10 cellular contexts compared by ENCODE assay signal in the genomic region with DNA sequence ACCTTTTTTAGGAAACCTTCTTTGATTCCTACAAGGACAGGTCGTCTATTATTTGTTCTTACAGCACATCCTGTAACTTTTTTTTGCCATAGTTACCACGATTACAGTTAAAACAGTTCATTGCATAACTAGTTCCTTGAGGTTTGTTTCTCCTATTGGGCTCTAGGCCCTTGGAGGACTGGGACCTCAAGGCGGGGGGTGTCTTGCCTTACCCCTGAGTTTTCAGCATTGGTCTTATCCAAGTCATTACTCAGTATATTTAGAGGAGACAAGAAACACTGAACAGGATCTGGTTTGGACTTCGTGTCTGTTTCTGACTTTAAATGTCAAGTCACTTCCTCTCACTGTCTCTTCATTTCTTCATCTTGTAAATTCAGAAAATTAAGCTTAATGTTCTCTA.
"Had no signal": no experiment of that assay in that cellular context is flagged by ENCODE, and none has a peak within 500 bp of the region (broad histone marks: within the 10 kb centered on the region; RNA-seq: fewer than 3 reads in every experiment).

No MANE protein-coding gene starts in this region.

- H3K9me3 Mint-ChIP-seq: activated B cell treated with CpG ODN at 0.5 μM for 24 hours; activated T-cell treated with anti-CD3 and anti-CD28 coated beads, Interleukin-2, amount 50 U/mL, for 24 hours; naive thymus-derived CD8-positive, alpha-beta T cell had no signal

- DNase-seq: activated B cell treated with CpG ODN at 0.5 μM for 24 hours; activated CD4-positive, alpha-beta T cell treated with anti-CD3 and anti-CD28 coated beads, Interleukin-2, amount 50 U/mL, for 1 hour; activated CD8-positive, alpha-beta memory T cell treated with anti-CD3 and anti-CD28 coated beads, Interleukin-2, amount 10 ng/mL, durations not matched to agents 7 days and 5 days; activated effector memory CD4-positive, alpha-beta T cell treated with anti-CD3 and anti-CD28 coated beads, Interleukin-2, amount 50 U/mL, for 16 hours; activated T-cell treated with anti-CD3 and anti-CD28 coated beads, Interleukin-2, amount 50 U/mL, for 24 hours; effector CD8-positive, alpha-beta T cell; head of caudate nucleus; naive thymus-derived CD8-positive, alpha-beta T cell; T-helper 17 cell; thyroid gland had no signal

- H3K4me1 Mint-ChIP-seq: activated CD8-positive, alpha-beta memory T cell treated with anti-CD3 and anti-CD28 coated beads, Interleukin-2, amount 10 ng/mL, durations not matched to agents 7 days and 5 days had no signal

- H3K36me3 Mint-ChIP-seq: activated CD8-positive, alpha-beta memory T cell treated with anti-CD3 and anti-CD28 coated beads, Interleukin-2, amount 10 ng/mL, durations not matched to agents 7 days and 5 days had no signal

- H3K27ac Mint-ChIP-seq: activated B cell treated with CpG ODN at 0.5 μM for 24 hours; activated CD8-positive, alpha-beta memory T cell treated with anti-CD3 and anti-CD28 coated beads, Interleukin-2, amount 10 ng/mL, durations not matched to agents 7 days and 5 days; activated T-cell treated with anti-CD3 and anti-CD28 coated beads, Interleukin-2, amount 50 U/mL, for 24 hours; naive thymus-derived CD8-positive, alpha-beta T cell; T-helper 17 cell had no signal

- ATAC-seq: activated CD8-positive, alpha-beta memory T cell treated with anti-CD3 and anti-CD28 coated beads, Interleukin-2, amount 10 ng/mL, durations not matched to agents 7 days and 5 days; T-helper 17 cell had no signal

- H3K4me3 Mint-ChIP-seq: activated B cell treated with CpG ODN at 0.5 μM for 24 hours; activated CD8-positive, alpha-beta memory T cell treated with anti-CD3 and anti-CD28 coated beads, Interleukin-2, amount 10 ng/mL, durations not matched to agents 7 days and 5 days; activated T-cell treated with anti-CD3 and anti-CD28 coated beads, Interleukin-2, amount 50 U/mL, for 24 hours; naive thymus-derived CD8-positive, alpha-beta T cell; T-helper 17 cell had no signal
